Comparison of ENCODE assay signal across 12 cellular contexts in genomic region chr15:73751481-73751880, GRCh38. TPM values are rescaled to one million over a fixed set of nuclear protein-coding genes. Genes with fewer than 3 reads are reported as not detected.
DNase-seq lines count a peak whose midpoint lies in the region; ATAC-seq, FAIRE-seq and TF ChIP-seq lines count a peak whose summit lies in the region.
"Had no signal": no experiment of that assay in that cellular context is flagged by ENCODE, and none has a peak within 500 bp of the region (broad histone marks: within the 10 kb centered on the region; RNA-seq: fewer than 3 reads in every experiment).

No MANE protein-coding gene starts in this region.

- POLR2A ChIA-PET in Caco-2 (lab: Charles Lee), result no interaction called here

- DNase-seq in Caco-2 (no peak), T-helper 17 cell (no peak), right cardiac atrium (no peak), progenitor cell of endocrine pancreas (ENCODE audit: low spot score, unreplicated experiment) (no peak), HuH-7.5 (ENCODE audit: low spot score) (no peak), kidney (no peak)
- DNase-seq in activated CD4-positive, alpha-beta T cell treated with anti-CD3 and anti-CD28 coated beads, Interleukin-2, amount 50 U/mL, for 48 hours, result no peak
- DNase-seq: activated T-cell treated with anti-CD3 and anti-CD28 coated beads, Interleukin-2, amount 50 U/mL, for 48 hours; CD4-positive, alpha-beta T cell; left lung; NCI-H2227 treated with DMSO at 0.1 percent for 48 hours had no signal

- H3K9me3 ChIP-seq in Caco-2, result no peaks in the 10 kb centered on the region
- H3K9me3 ChIP-seq in T-helper 17 cell (ENCODE audit: control insufficient read depth, low read length, poor library complexity, severe bottlenecking), result no peaks in the 10 kb centered on the region
- H3K9me3 ChIP-seq in right cardiac atrium (ENCODE audit: control insufficient read depth, low read length), result no peaks in the 10 kb centered on the region
- H3K9me3 ChIP-seq in kidney (ENCODE audit: control insufficient read depth in 1 of 2, low read length in 2 of 2), result no peaks in the 10 kb centered on the region
- H3K9me3 ChIP-seq: left lung had no signal

- H3K27ac Mint-ChIP-seq in Caco-2 (ENCODE audit: unreplicated experiment), result no peak overlapping the region
- H3K27ac Mint-ChIP-seq in T-helper 17 cell, result no peak overlapping the region
- H3K27ac Mint-ChIP-seq in progenitor cell of endocrine pancreas, result no peak overlapping the region
- H3K27ac Mint-ChIP-seq: CD4-positive, alpha-beta T cell had no signal

- H3K27me3 ChIP-seq in Caco-2 (replicated peaks; ENCODE audit: control insufficient read depth, insufficient read depth, low read length) (no peaks in the 10 kb centered on the region; the same call in 1 of the 2 replicates), right cardiac atrium (ENCODE audit: control insufficient read depth, insufficient read depth) (no peaks in the 10 kb centered on the region)

- H3K4me1 Mint-ChIP-seq in Caco-2 (ENCODE audit: low read depth, unreplicated experiment) (no peaks in the 10 kb centered on the region), T-helper 17 cell (peaks cover 10% of the 10 kb centered on the region), progenitor cell of endocrine pancreas (ENCODE audit: low read depth) (peaks cover 1% of the 10 kb centered on the region)

- H3K4me1 ChIP-seq in Caco-2, result no peaks in the 10 kb centered on the region
- H3K4me1 ChIP-seq in right cardiac atrium (ENCODE audit: control insufficient read depth, insufficient read depth, low read length), result peaks cover 10% of the 10 kb centered on the region
- H3K4me1 ChIP-seq in kidney (ENCODE audit: control insufficient read depth in 1 of 2, insufficient read depth in 1 of 2, low read depth in 1 of 2, low read length in 2 of 2), result peaks cover 5 to 10% of the 10 kb centered on the region in 2 donors

- peak overlapping the region; percentile 50 for H3K4me3 Mint-ChIP-seq in Caco-2 (ENCODE audit: unreplicated experiment)
- peak overlapping the region; percentile 82 for H3K4me3 Mint-ChIP-seq in T-helper 17 cell
- H3K4me3 Mint-ChIP-seq in progenitor cell of endocrine pancreas (ENCODE audit: low read depth), result peak overlapping the region; percentile 64
- H3K4me3 Mint-ChIP-seq: CD4-positive, alpha-beta T cell had no signal

- WGBS in right cardiac atrium, result 27% methylated on average over 9 of the region's 9 CpGs

- TF ChIP-seq CTCF in Caco-2 (IDR thresholded peaks at IDR 0.05; ENCODE audit: insufficient read depth in 1 of 2, low read depth in 1 of 2, low read length in 1 of 2, severe bottlenecking in 1 of 2, unreplicated experiment in 1 of 2) (no peak), progenitor cell of endocrine pancreas (IDR thresholded peaks at IDR 0.05; ENCODE audit: unreplicated experiment) (no peak), kidney (IDR thresholded peaks at IDR 0.05; ENCODE audit: borderline replicate concordance, extremely low read depth, insufficient read depth) (no peak)

- no peak for FAIRE-seq in kidney (lab: Jason Lieb, UNC)

- BruUV-seq in Caco-2 (replicated peaks; lab: Mats Ljungman, UMichigan), result no TSS peak

- CTCF ChIA-PET in Caco-2 (lab: Charles Lee), result no interaction called here

- H3K4me3 ChIP-seq in Caco-2 (ENCODE audit: low read depth, low read length) (no peak overlapping the region), right cardiac atrium (ENCODE audit: low read length) (peak overlapping the region; percentile 88), kidney (ENCODE audit: low read length in 2 of 2) (no peak overlapping the region)

- H3K36me3 Mint-ChIP-seq in Caco-2 (ENCODE audit: insufficient read depth, unreplicated experiment) (no peaks in the 10 kb centered on the region), T-helper 17 cell (ENCODE audit: low read depth) (peaks cover 16% of the 10 kb centered on the region), progenitor cell of endocrine pancreas (ENCODE audit: insufficient read depth) (no peaks in the 10 kb centered on the region)

- H3K9ac ChIP-seq in kidney (ENCODE audit: low read length in 2 of 2), result no peak overlapping the region

- H3K36me3 ChIP-seq in Caco-2 (ENCODE audit: control insufficient read depth, insufficient read depth, low read length), result no peaks in the 10 kb centered on the region
- no peaks in the 10 kb centered on the region for H3K36me3 ChIP-seq in kidney (ENCODE audit: control insufficient read depth in 1 of 2, insufficient read depth in 2 of 2, low read length in 2 of 2)
- H3K36me3 ChIP-seq: left lung had no signal

- intact Hi-C loops in Caco-2 (cut with micrococcal nuclease; ENCODE audit: unreplicated experiment) (no loop called here), right cardiac atrium (cut with DNase I) (loop anchor here in 1 of 4 donors (10.0 kb wide), 1 partner anchor 103 kb away; no protein-coding TSS in a partner anchor), kidney (cut with DNase I) (no loop called here)

- H3K27me3 Mint-ChIP-seq in Caco-2 (ENCODE audit: insufficient read depth, unreplicated experiment), result peaks cover 29% of the 10 kb centered on the region
- H3K27me3 Mint-ChIP-seq in T-helper 17 cell, result peaks cover 65% of the 10 kb centered on the region
- H3K27me3 Mint-ChIP-seq in progenitor cell of endocrine pancreas, result peaks cover 78% of the 10 kb centered on the region

- H3K9me3 Mint-ChIP-seq in Caco-2 (ENCODE audit: unreplicated experiment), result no peaks in the 10 kb centered on the region
- H3K9me3 Mint-ChIP-seq in progenitor cell of endocrine pancreas (ENCODE audit: low read depth), result no peaks in the 10 kb centered on the region
- H3K9me3 Mint-ChIP-seq: CD4-positive, alpha-beta T cell had no signal

- ATAC-seq in T-helper 17 cell (no peak), right cardiac atrium (peak in 1 of 2 donors; percentile 8), GM21717 (IDR thresholded peaks at IDR 0.05; ENCODE audit: unreplicated experiment) (no peak)

- H3K27ac ChIP-seq in right cardiac atrium (ENCODE audit: low read length), result no peak overlapping the region
- no peak overlapping the region for H3K27ac ChIP-seq in kidney (ENCODE audit: low read depth in 2 of 2, low read length in 2 of 2)
- H3K27ac ChIP-seq: left lung had no signal

RNA-seq across cellular contexts. Expression of gene INSYN1, which starts 1.7 kb away (rescaled TPM):
- total RNA-seq in Caco-2 (2022) (0.41 TPM in 1 of 2 replicates, not detected in the other), T-helper 17 cell (not detected), right cardiac atrium (100 to 1,000 TPM in 2 of 4 donors, 10 to 100 TPM in 2; 65.6 to 112 (median 99.0) TPM), progenitor cell of endocrine pancreas (3.7 and 4.5 TPM in 2 replicates), kidney (4.2 TPM)
- polyA plus RNA-seq in right cardiac atrium (117 TPM), kidney (ENCODE audit: insufficient read depth, low read depth, low replicate concordance) (39.6 TPM)
- total RNA-seq: CD4-positive, alpha-beta T cell had no signal

Comparison
In these comparisons a context has a peak if more than half of its experiments do, and no peak if none do; other contexts are left out.
1. RNA of gene INSYN1, which starts 1.7 kb away (total RNA-seq): 65.6 to 112 TPM in right cardiac atrium; 4.2 TPM in kidney (single experiment), 3.7 to 4.5 TPM in progenitor cell of endocrine pancreas, 0.41 TPM in Caco-2 and not detected in T-helper 17 cell; every median in the first group is over 10 times any median in the second.
2. Peak in every context shown above with its lines, with median percentiles within 50 percentile points of each other: H3K4me3 Mint-ChIP-seq.